ENCODE assay signal across 26 cellular contexts in genomic region chr2:20089715-20090464, GRCh38.
"Had no signal": no experiment of that assay in that cellular context is flagged by ENCODE, and none has a peak within 500 bp of the region (broad histone marks: within the 10 kb centered on the region; RNA-seq: fewer than 3 reads in every experiment).

No MANE protein-coding gene starts in this region.

- ATAC-seq: effector memory CD8-positive, alpha-beta T cell; heart right ventricle; left cardiac atrium; left lung; naive thymus-derived CD8-positive, alpha-beta T cell; sciatic nerve; stimulated activated naive CD8-positive, alpha-beta T cell treated with anti-CD3 and anti-CD28 coated beads, Interleukin-15, amount 100 ng/mL, for 72 hours had no signal

- H3K27ac ChIP-seq: left lung, ovary had no signal

- H3K9me3 ChIP-seq: esophagus squamous epithelium, heart right ventricle, left lung, ovary, suprapubic skin, transverse colon, vagina had no signal

- H3K4me2 ChIP-seq: smooth muscle cell had no signal

- H3K36me3 ChIP-seq: esophagus squamous epithelium, heart right ventricle, left lung, ovary, suprapubic skin, transverse colon, vagina had no signal

- FAIRE-seq: endometrium, islet of Langerhans had no signal

- DNase-seq: cortex of kidney; effector memory CD8-positive, alpha-beta T cell; esophagus squamous epithelium; foreskin melanocyte; glutamatergic neuron; heart right ventricle; hippocampal formation; left cardiac atrium; left lung; naive thymus-derived CD8-positive, alpha-beta T cell; occipital lobe; ovary; retina; stimulated activated CD4-positive, alpha-beta T cell treated with anti-CD3 and anti-CD28 coated beads, Interleukin-12 subunit alpha, Interleukin-12 subunit beta, amount 100 ng/mL, for 4 hours; stimulated activated CD4-positive, alpha-beta T cell treated with anti-CD3 and anti-CD28 coated beads, Interleukin-1b, Interleukin-23, amount 100 ng/mL, for 48 hours; stimulated activated CD4-positive, alpha-beta T cell treated with anti-CD3 and anti-CD28 coated beads, Interleukin-4, amount 100 ng/mL, for 1 hour; stimulated activated CD8-positive, alpha-beta memory T cell treated with anti-CD3 and anti-CD28 coated beads, Interleukin-4, amount 100 ng/mL, for 48 hours; stimulated activated naive CD4-positive, alpha-beta T cell; stimulated activated naive CD8-positive, alpha-beta T cell treated with anti-CD3 and anti-CD28 coated beads, Interleukin-15, amount 100 ng/mL, for 72 hours; transverse colon had no signal

- H3K4me1 ChIP-seq: left lung had no signal

- H3K4me3 Mint-ChIP-seq: effector memory CD8-positive, alpha-beta T cell; naive thymus-derived CD8-positive, alpha-beta T cell; stimulated activated naive CD8-positive, alpha-beta T cell treated with anti-CD3 and anti-CD28 coated beads, Interleukin-15, amount 100 ng/mL, for 72 hours had no signal

- H3K4me1 Mint-ChIP-seq: naive thymus-derived CD8-positive, alpha-beta T cell; stimulated activated naive CD8-positive, alpha-beta T cell treated with anti-CD3 and anti-CD28 coated beads, Interleukin-15, amount 100 ng/mL, for 72 hours had no signal

- H3K4me3 ChIP-seq: esophagus squamous epithelium, heart right ventricle, left lung, ovary, smooth muscle cell, suprapubic skin, transverse colon, vagina had no signal

- H3K36me3 Mint-ChIP-seq: naive thymus-derived CD8-positive, alpha-beta T cell had no signal

- H3K27ac Mint-ChIP-seq: effector memory CD8-positive, alpha-beta T cell; naive thymus-derived CD8-positive, alpha-beta T cell had no signal

- H3K27me3 ChIP-seq: esophagus squamous epithelium, left lung, ovary, suprapubic skin, transverse colon, vagina had no signal

- H3K9me3 Mint-ChIP-seq: effector memory CD8-positive, alpha-beta T cell; naive thymus-derived CD8-positive, alpha-beta T cell; stimulated activated naive CD8-positive, alpha-beta T cell treated with anti-CD3 and anti-CD28 coated beads, Interleukin-15, amount 100 ng/mL, for 72 hours had no signal
